2 cellular contexts compared by ENCODE assay signal in the genomic region with DNA sequence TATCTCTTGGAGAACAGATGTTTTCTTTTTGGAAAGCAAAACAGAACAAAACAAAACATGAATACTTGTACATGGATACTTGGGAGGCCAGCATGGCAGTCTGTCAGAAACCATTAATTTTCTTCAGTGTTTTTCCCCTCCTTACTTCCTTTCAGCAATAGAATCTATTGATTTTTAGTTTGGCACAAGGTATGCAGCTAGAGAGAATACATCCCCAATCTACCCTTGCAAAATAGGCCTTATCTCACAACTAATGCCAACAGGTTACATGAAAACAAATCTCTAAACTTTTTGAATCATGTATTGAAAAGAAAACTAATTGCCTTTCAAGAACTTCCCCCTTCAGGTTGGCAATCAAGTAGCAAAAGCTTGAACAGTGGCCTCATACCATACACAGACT.
TF ChIP-seq lines count a peak whose summit lies in the region.

No MANE protein-coding gene starts in this region.

TF ChIP-seq in GM23338, 12 proteins besides CTCF, POLR2A, EP300 and RAD21 (continues in another document):
- TF ChIP-seq EZH2phosphoT487 (IDR thresholded peaks at IDR 0.05; ENCODE audit: unreplicated experiment) (no peak), ZNF462 (CRISPR knock-in tag; IDR thresholded peaks at IDR 0.05) (no peak), ZNF114 (CRISPR knock-in tag; IDR thresholded peaks at IDR 0.05) (no peak), CREB1 (CRISPR knock-in tag; IDR thresholded peaks at IDR 0.05; ENCODE audit: low read depth) (no peak), JUNB (IDR thresholded peaks at IDR 0.05; ENCODE audit: unreplicated experiment) (no peak), STAT1 (IDR thresholded peaks at IDR 0.05; ENCODE audit: unreplicated experiment) (no peak), EZH2 (IDR thresholded peaks at IDR 0.05; ENCODE audit: low read depth, unreplicated experiment) (no peak), POLR2AphosphoS5 (IDR thresholded peaks at IDR 0.05; ENCODE audit: low read depth) (no peak), ZNF331 (CRISPR knock-in tag; IDR thresholded peaks at IDR 0.05; ENCODE audit: low read depth) (no peak)
- TF ChIP-seq, protein P1, sequence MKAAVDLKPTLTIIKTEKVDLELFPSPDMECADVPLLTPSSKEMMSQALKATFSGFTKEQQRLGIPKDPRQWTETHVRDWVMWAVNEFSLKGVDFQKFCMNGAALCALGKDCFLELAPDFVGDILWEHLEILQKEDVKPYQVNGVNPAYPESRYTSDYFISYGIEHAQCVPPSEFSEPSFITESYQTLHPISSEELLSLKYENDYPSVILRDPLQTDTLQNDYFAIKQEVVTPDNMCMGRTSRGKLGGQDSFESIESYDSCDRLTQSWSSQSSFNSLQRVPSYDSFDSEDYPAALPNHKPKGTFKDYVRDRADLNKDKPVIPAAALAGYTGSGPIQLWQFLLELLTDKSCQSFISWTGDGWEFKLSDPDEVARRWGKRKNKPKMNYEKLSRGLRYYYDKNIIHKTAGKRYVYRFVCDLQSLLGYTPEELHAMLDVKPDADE (IDR thresholded peaks at IDR 0.05) = no peak

TF ChIP-seq in K562, 482 proteins besides CTCF, POLR2A, EP300 and RAD21:
- TF ChIP-seq ZBTB1 (CRISPR knock-in tag; IDR thresholded peaks at IDR 0.05; ENCODE audit: borderline replicate concordance, low read depth) (no peak), HCFC1 (IDR thresholded peaks at IDR 0.05; ENCODE audit: low read depth, low read length) (no peak), U2AF2 (optimal IDR thresholded peaks at IDR 0.05; ENCODE audit: low read depth, low read length) (no peak), ZNF699 (CRISPR knock-in tag; IDR thresholded peaks at IDR 0.05; ENCODE audit: insufficient replicate concordance) (no peak), ZBED1 (IDR thresholded peaks at IDR 0.05) (no peak)
- TF ChIP-seq, protein P2, sequence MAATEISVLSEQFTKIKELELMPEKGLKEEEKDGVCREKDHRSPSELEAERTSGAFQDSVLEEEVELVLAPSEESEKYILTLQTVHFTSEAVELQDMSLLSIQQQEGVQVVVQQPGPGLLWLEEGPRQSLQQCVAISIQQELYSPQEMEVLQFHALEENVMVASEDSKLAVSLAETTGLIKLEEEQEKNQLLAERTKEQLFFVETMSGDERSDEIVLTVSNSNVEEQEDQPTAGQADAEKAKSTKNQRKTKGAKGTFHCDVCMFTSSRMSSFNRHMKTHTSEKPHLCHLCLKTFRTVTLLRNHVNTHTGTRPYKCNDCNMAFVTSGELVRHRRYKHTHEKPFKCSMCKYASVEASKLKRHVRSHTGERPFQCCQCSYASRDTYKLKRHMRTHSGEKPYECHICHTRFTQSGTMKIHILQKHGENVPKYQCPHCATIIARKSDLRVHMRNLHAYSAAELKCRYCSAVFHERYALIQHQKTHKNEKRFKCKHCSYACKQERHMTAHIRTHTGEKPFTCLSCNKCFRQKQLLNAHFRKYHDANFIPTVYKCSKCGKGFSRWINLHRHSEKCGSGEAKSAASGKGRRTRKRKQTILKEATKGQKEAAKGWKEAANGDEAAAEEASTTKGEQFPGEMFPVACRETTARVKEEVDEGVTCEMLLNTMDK (IDR thresholded peaks at IDR 0.05; ENCODE audit: borderline replicate concordance, insufficient read depth, low read depth, low read length, poor library complexity, severe bottlenecking) = no peak
- TF ChIP-seq, protein P3, sequence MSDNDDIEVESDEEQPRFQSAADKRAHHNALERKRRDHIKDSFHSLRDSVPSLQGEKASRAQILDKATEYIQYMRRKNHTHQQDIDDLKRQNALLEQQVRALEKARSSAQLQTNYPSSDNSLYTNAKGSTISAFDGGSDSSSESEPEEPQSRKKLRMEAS (CRISPR knock-in tag; IDR thresholded peaks at IDR 0.05) = no peak
- TF ChIP-seq, protein P4, sequence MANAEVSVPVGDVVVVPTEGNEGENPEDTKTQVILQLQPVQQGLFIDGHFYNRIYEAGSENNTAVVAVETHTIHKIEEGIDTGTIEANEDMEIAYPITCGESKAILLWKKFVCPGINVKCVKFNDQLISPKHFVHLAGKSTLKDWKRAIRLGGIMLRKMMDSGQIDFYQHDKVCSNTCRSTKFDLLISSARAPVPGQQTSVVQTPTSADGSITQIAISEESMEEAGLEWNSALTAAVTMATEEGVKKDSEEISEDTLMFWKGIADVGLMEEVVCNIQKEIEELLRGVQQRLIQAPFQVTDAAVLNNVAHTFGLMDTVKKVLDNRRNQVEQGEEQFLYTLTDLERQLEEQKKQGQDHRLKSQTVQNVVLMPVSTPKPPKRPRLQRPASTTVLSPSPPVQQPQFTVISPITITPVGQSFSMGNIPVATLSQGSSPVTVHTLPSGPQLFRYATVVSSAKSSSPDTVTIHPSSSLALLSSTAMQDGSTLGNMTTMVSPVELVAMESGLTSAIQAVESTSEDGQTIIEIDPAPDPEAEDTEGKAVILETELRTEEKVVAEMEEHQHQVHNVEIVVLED (CRISPR knock-in tag; IDR thresholded peaks at IDR 0.05) = no peak
TF ChIP-seq in K562: peak in this region for 0.
